ENCODE assay signal across 24 cellular contexts in genomic region chr17:77640916-77641605, GRCh38.
"Had no signal": no experiment of that assay in that cellular context is flagged by ENCODE, and none has a peak within 500 bp of the region (broad histone marks: within the 10 kb centered on the region; RNA-seq: fewer than 3 reads in every experiment).

No MANE protein-coding gene starts in this region.

- H3K9me3 ChIP-seq: gastrocnemius medialis, left lung, neutrophil, pancreas, right lobe of liver, stomach, thyroid gland had no signal

- H3K27me3 ChIP-seq: right lobe of liver, thyroid gland had no signal

- H3K9me3 Mint-ChIP-seq: naive thymus-derived CD4-positive, alpha-beta T cell; stimulated activated effector memory CD8-positive, alpha-beta T cell treated with anti-CD3 and anti-CD28 coated beads, Interleukin-12 subunit alpha, Interleukin-12 subunit beta, amount 100 ng/mL, for 72 hours had no signal

- H3K27ac Mint-ChIP-seq: nephron; progenitor cell of endocrine pancreas; stimulated activated effector memory CD8-positive, alpha-beta T cell treated with anti-CD3 and anti-CD28 coated beads, Interleukin-12 subunit alpha, Interleukin-12 subunit beta, amount 100 ng/mL, for 72 hours had no signal

- ATAC-seq: gastrocnemius medialis; left cardiac atrium; left lung; naive thymus-derived CD4-positive, alpha-beta T cell; pancreas; right lobe of liver; stimulated activated effector memory CD8-positive, alpha-beta T cell treated with anti-CD3 and anti-CD28 coated beads, Interleukin-12 subunit alpha, Interleukin-12 subunit beta, amount 100 ng/mL, for 72 hours had no signal

- H3K36me3 ChIP-seq: gastrocnemius medialis, left lung, neutrophil, pancreas, right lobe of liver, stomach, thyroid gland had no signal

- H3K27ac ChIP-seq: gastrocnemius medialis, left lung, neutrophil, pancreas, right lobe of liver, stomach, thyroid gland had no signal

- H3K4me3 Mint-ChIP-seq: naive thymus-derived CD4-positive, alpha-beta T cell; nephron; stimulated activated effector memory CD8-positive, alpha-beta T cell treated with anti-CD3 and anti-CD28 coated beads, Interleukin-12 subunit alpha, Interleukin-12 subunit beta, amount 100 ng/mL, for 72 hours had no signal

- H3K36me3 Mint-ChIP-seq: naive thymus-derived CD4-positive, alpha-beta T cell; stimulated activated effector memory CD8-positive, alpha-beta T cell treated with anti-CD3 and anti-CD28 coated beads, Interleukin-12 subunit alpha, Interleukin-12 subunit beta, amount 100 ng/mL, for 72 hours had no signal

- H3K4me1 ChIP-seq: left lung, pancreas, right lobe of liver, stomach, thyroid gland had no signal

- FAIRE-seq: pancreas, small intestine had no signal

- DNase-seq: cortex of kidney; effector CD4-positive, alpha-beta T cell; foreskin fibroblast; gastrocnemius medialis; head of caudate nucleus; left cardiac atrium; left lung; mesenchymal stem cell; midbrain; naive thymus-derived CD4-positive, alpha-beta T cell; pancreas; right lobe of liver; small intestine; stimulated activated CD4-positive, alpha-beta T cell treated with anti-CD3 and anti-CD28 coated beads, Interleukin-12 subunit alpha, Interleukin-12 subunit beta, amount 100 ng/mL, for 4 hours; stimulated activated CD4-positive, alpha-beta T cell treated with anti-CD3 and anti-CD28 coated beads, Interleukin-1b, Interleukin-23, amount 100 ng/mL, for 48 hours; stimulated activated CD4-positive, alpha-beta T cell treated with anti-CD3 and anti-CD28 coated beads, Interleukin-4, amount 100 ng/mL, for 24 hours; stimulated activated naive CD4-positive, alpha-beta T cell treated with Interleukin-2 at 50 U/mL for 16 hours; stomach; thyroid gland; trophoblast cell had no signal

- H3K4me3 ChIP-seq: gastrocnemius medialis, left lung, pancreas, right lobe of liver, stomach, thyroid gland had no signal
